ENCODE assay signal across 1 cellular context in the genomic region with DNA sequence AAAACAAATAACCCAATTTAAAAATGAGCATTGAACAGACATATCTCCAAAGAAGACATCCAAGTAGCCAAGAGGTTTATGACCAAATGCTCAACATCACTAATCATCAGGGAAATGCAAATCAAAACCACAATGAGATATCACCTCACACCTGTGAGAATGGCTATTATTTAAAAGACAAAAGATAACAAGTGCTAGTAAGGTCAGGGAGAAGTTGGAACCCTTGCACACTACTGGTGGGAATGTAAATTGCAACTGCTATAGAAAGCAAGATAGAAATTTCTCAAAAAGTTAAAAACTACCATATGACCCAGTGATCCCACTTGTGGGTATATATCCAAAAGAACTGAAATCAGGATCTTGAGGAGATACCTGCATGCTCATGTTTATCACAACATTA.
TF ChIP-seq lines count a peak whose summit lies in the region.

No MANE protein-coding gene starts in this region.

TF ChIP-seq in IMR-90, 13 proteins besides CTCF, POLR2A, EP300 and RAD21:
- TF ChIP-seq, protein P1, sequence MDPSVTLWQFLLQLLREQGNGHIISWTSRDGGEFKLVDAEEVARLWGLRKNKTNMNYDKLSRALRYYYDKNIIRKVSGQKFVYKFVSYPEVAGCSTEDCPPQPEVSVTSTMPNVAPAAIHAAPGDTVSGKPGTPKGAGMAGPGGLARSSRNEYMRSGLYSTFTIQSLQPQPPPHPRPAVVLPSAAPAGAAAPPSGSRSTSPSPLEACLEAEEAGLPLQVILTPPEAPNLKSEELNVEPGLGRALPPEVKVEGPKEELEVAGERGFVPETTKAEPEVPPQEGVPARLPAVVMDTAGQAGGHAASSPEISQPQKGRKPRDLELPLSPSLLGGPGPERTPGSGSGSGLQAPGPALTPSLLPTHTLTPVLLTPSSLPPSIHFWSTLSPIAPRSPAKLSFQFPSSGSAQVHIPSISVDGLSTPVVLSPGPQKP (IDR thresholded peaks at IDR 0.05; ENCODE audit: borderline replicate concordance, low read depth, low read length): no peak
- TF ChIP-seq MXI1 (IDR thresholded peaks at IDR 0.05; ENCODE audit: borderline replicate concordance, low read depth, low read length) (no peak), NFE2L2 (IDR thresholded peaks at IDR 0.05; ENCODE audit: low read depth, low read length) (no peak), SMC3 (IDR thresholded peaks at IDR 0.05; ENCODE audit: low read depth, low read length) (no peak), RCOR1 (IDR thresholded peaks at IDR 0.05; ENCODE audit: insufficient replicate concordance, low read length) (no peak), FOS (IDR thresholded peaks at IDR 0.05; ENCODE audit: low read depth, low read length) (no peak), CHD1 (IDR thresholded peaks at IDR 0.05; ENCODE audit: low read depth, low read length) (no peak), CEBPB (IDR thresholded peaks at IDR 0.05; ENCODE audit: low read depth, low read length) (no peak), MAFK (IDR thresholded peaks at IDR 0.05; ENCODE audit: low read depth, low read length) (no peak), BHLHE40 (IDR thresholded peaks at IDR 0.05; ENCODE audit: low read depth, low read length) (no peak)
- TF ChIP-seq, protein P2, sequence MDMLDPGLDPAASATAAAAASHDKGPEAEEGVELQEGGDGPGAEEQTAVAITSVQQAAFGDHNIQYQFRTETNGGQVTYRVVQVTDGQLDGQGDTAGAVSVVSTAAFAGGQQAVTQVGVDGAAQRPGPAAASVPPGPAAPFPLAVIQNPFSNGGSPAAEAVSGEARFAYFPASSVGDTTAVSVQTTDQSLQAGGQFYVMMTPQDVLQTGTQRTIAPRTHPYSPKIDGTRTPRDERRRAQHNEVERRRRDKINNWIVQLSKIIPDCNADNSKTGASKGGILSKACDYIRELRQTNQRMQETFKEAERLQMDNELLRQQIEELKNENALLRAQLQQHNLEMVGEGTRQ (IDR thresholded peaks at IDR 0.05; ENCODE audit: low read depth, low read length): no peak
